In genomic region chr13:111343186-111343805, GRCh38 we compare ENCODE assay signal across 24 cellular contexts. TPM values are rescaled to one million over a fixed set of nuclear protein-coding genes. Genes with fewer than 3 reads are reported as not detected.
DNase-seq lines count a peak whose midpoint lies in the region; ATAC-seq, FAIRE-seq and TF ChIP-seq lines count a peak whose summit lies in the region.
"Had no signal": no experiment of that assay in that cellular context is flagged by ENCODE, and none has a peak within 500 bp of the region (broad histone marks: within the 10 kb centered on the region; RNA-seq: fewer than 3 reads in every experiment).

No MANE protein-coding gene starts in this region.

- H3K9ac ChIP-seq in H1 (replicated peaks in 1 of 4; ENCODE audit: extremely low read depth in 1 of 4, low read depth in 3 of 4, low read length in 3 of 4), result no peak overlapping the region

- no peak overlapping the region for H3K23ac ChIP-seq in H1 (ENCODE audit: insufficient read length)

- no peak for ATAC-seq in lung (ENCODE audit: insufficient read depth, low FRiP score)
- ATAC-seq: GM12878, Right ventricle myocardium inferior had no signal

- POLR2A ChIA-PET in H1 (lab: Charles Lee; ENCODE audit: partially characterized antibody), result no interaction called here

- H3K4me3 ChIP-seq in left ventricle myocardium inferior, result no peak overlapping the region
- no peak overlapping the region for H3K4me3 ChIP-seq in H1 (ENCODE audit: extremely low read depth in 1 of 4, insufficient read depth in 2 of 4, low read depth in 3 of 4, low read length in 4 of 4)
- H3K4me3 ChIP-seq in lung, result no peak overlapping the region
- H3K4me3 ChIP-seq in vagina, result no peak overlapping the region
- H3K4me3 ChIP-seq in uterus, result no peak overlapping the region
- H3K4me3 ChIP-seq: GM12878, SJSA1 had no signal

- H3K9me3 ChIP-seq in left ventricle myocardium inferior (replicated peaks) (no peaks in the 10 kb centered on the region), H1 (ENCODE audit: insufficient read depth in 2 of 2, low read depth in 1 of 2, low read length in 1 of 2) (no peaks in the 10 kb centered on the region; a peak in 1 of 4 replicates), lung (ENCODE audit: control insufficient read depth in 2 of 2, insufficient read depth in 1 of 2, low read length in 1 of 2) (no peaks in the 10 kb centered on the region), vagina (no peaks in the 10 kb centered on the region), uterus (no peaks in the 10 kb centered on the region)

- CTCF ChIA-PET in H1 (lab: Charles Lee; ENCODE audit: partially characterized antibody), result no interaction called here

- H3K79me2 ChIP-seq in H1 (ENCODE audit: control insufficient read depth in 1 of 2, insufficient read depth in 2 of 2, low read length in 2 of 2), result no peaks in the 10 kb centered on the region

- H2AK5ac ChIP-seq in H1 (ENCODE audit: low read depth, low read length), result no peak overlapping the region

- H3K18ac ChIP-seq in H1 (ENCODE audit: extremely low read depth, low read length), result no peak overlapping the region

- H4K20me1 ChIP-seq in H1 (replicated peaks in 1 of 2; ENCODE audit: control insufficient read depth in 1 of 2, insufficient read depth in 2 of 2, low read length in 2 of 2), result no peaks in the 10 kb centered on the region

- no peak overlapping the region for H2BK12ac ChIP-seq in H1 (ENCODE audit: low read depth, low read length)

- no peaks in the 10 kb centered on the region for H3K27me3 ChIP-seq in left ventricle myocardium inferior (ENCODE audit: low read depth)
- no peaks in the 10 kb centered on the region for H3K27me3 ChIP-seq in H1 (replicated peaks in 1 of 4; ENCODE audit: control insufficient read depth in 3 of 4, extremely low read depth in 1 of 4, insufficient read depth in 3 of 4, low read length in 3 of 4)
- no peaks in the 10 kb centered on the region for H3K27me3 ChIP-seq in lung (ENCODE audit: control insufficient read depth, insufficient read depth)
- no peaks in the 10 kb centered on the region for H3K27me3 ChIP-seq in vagina
- H3K27me3 ChIP-seq in uterus, result no peaks in the 10 kb centered on the region

- H3K23me2 ChIP-seq in H1 (ENCODE audit: low read depth, low read length), result no peaks in the 10 kb centered on the region

- no peak for TF ChIP-seq CTCF in left ventricle myocardium inferior (IDR thresholded peaks at IDR 0.05; ENCODE audit: borderline replicate concordance)
- TF ChIP-seq CTCF in H1 (IDR thresholded peaks at IDR 0.05; ENCODE audit: control extremely low read depth in 1 of 3, insufficient read depth in 1 of 3, low read depth in 1 of 3, low read length in 3 of 3), result no peak
- TF ChIP-seq CTCF in lung (IDR thresholded peaks at IDR 0.05; ENCODE audit: control extremely low read depth, extremely low read depth), result no peak
- no peak for TF ChIP-seq CTCF in vagina (IDR thresholded peaks at IDR 0.05)
- TF ChIP-seq CTCF in uterus (IDR thresholded peaks at IDR 0.05), result no peak

- no peak overlapping the region for H2BK20ac ChIP-seq in H1 (ENCODE audit: low read length)

- intact Hi-C loops in cardiac septum (cut with DNase I), result no loop called here
- intact Hi-C loops in left ventricle myocardium inferior (cut with micrococcal nuclease), result no loop called here
- intact Hi-C loops in vagina (cut with DNase I), result no loop called here
- intact Hi-C loops in uterus (cut with DNase I; ENCODE audit: low total_unique reads), result no loop called here

- 0 out of 2 replicates have a peak overlapping the region, but pooled peaks have one; percentile 18 for H4K8ac ChIP-seq in H1 (ENCODE audit: extremely low read depth, insufficient read depth, low read length)

- H4K91ac ChIP-seq in H1 (replicated peaks; ENCODE audit: insufficient read length, low read length), result no peak overlapping the region

- no peak for TF ChIP-seq EP300 in H1 (IDR thresholded peaks at IDR 0.05; ENCODE audit: borderline replicate concordance in 1 of 2, low read depth in 2 of 2, low read length in 2 of 2)

- H3K4me2 ChIP-seq in H1 (ENCODE audit: insufficient read depth in 1 of 2, low read depth in 2 of 2, low read length in 2 of 2), result no peak overlapping the region

- WGBS in H1 (ENCODE audit: extremely low coverage in 1 of 2, insufficient coverage in 1 of 2, insufficient read length in 1 of 2, insufficient replicate concordance in 2 of 2, low coverage in 1 of 2, low lambda C conversion rate in 2 of 2, missing lambda C conversion rate in 1 of 2), 2 experiments, result 80% methylated on average over 11 of the region's 11 CpGs; no CpG with 5 or more reads in 1 of the 2 experiments
- whole genome bisulfite sequencing in lung, 2 donors, result 80 to 86% methylated on average over 11 of the region's 11 CpGs

- no peak overlapping the region for H2BK120ac ChIP-seq in H1 (replicated peaks; ENCODE audit: low read depth, low read length)

- no peak for TF ChIP-seq RAD21 in H1 (IDR thresholded peaks at IDR 0.05 in 1 of 2, conservative IDR thresholded peaks at IDR 0.05 in 1 of 2; ENCODE audit: low read depth in 2 of 2, low read length in 2 of 2)

- no peak overlapping the region for H2AFZ ChIP-seq in H1 (ENCODE audit: low read length)

- DNase-seq in cardiac septum (ENCODE audit: low spot score), result peak; percentile 43
- no peak for DNase-seq in left ventricle myocardium inferior
- no peak for DNase-seq in H1 (ENCODE audit: low read depth in 1 of 2, low spot score in 2 of 2)
- DNase-seq in lung (ENCODE audit: low spot score), result peak; percentile 26
- peak; percentile 56 to 74 for DNase-seq in vagina (ENCODE audit: extremely low spot score in 2 of 2)
- DNase-seq in uterus, result no peak
- DNase-seq in T-helper 1 cell, result no peak
- no peak for DNase-seq in OCI-M2 (lab: John Stamatoyannopoulos, UW; ENCODE audit: unreplicated experiment)
- DNase-seq: AML-193, C1 segment of cervical spinal cord, DMS79 treated with DMSO at 0.1 percent for 48 hours, HCEC 1CT, NCI-H1417, NCI-H1694 treated with DMSO at 0.1 percent for 48 hours, NCI-H2081 treated with DMSO at 0.1 percent for 48 hours, NCI-H2171 treated with DMSO at 0.1 percent for 48 hours, NCI-H524 treated with DMSO at 0.1 percent for 48 hours, OCI-M1 had no signal

- H2BK5ac ChIP-seq in H1 (ENCODE audit: low read depth, low read length), result no peak overlapping the region

- H3K36me3 ChIP-seq in left ventricle myocardium inferior, result no peaks in the 10 kb centered on the region
- no peaks in the 10 kb centered on the region for H3K36me3 ChIP-seq in H1 (ENCODE audit: control insufficient read depth in 2 of 4, insufficient read depth in 4 of 4, low read length in 3 of 4)
- no peaks in the 10 kb centered on the region for H3K36me3 ChIP-seq in lung (ENCODE audit: control insufficient read depth in 2 of 2, insufficient read depth in 2 of 2, low read length in 2 of 2)
- H3K36me3 ChIP-seq in vagina, result no peaks in the 10 kb centered on the region
- H3K36me3 ChIP-seq in uterus, result no peaks in the 10 kb centered on the region
- H3K36me3 ChIP-seq: SJSA1 had no signal

- no peak overlapping the region for H3K27ac ChIP-seq in left ventricle myocardium inferior (replicated peaks)
- no peak overlapping the region for H3K27ac ChIP-seq in H1 (ENCODE audit: low read depth, low read length)
- H3K27ac ChIP-seq in lung (ENCODE audit: low read depth in 1 of 2, low read length in 1 of 2), result no peak overlapping the region
- H3K27ac ChIP-seq in vagina, result no peak overlapping the region
- H3K27ac ChIP-seq in uterus, result no peak overlapping the region
- H3K27ac ChIP-seq: SJSA1 had no signal

- TF ChIP-seq POLR2A in H1 (IDR thresholded peaks at IDR 0.05; ENCODE audit: control extremely low read depth in 1 of 2, low read depth in 2 of 2, low read length in 2 of 2), result no peak
- no peak for TF ChIP-seq POLR2A in vagina (IDR thresholded peaks at IDR 0.05)
- no peak for TF ChIP-seq POLR2A in uterus (IDR thresholded peaks at IDR 0.05)

- no peak overlapping the region for H3K56ac ChIP-seq in H1 (replicated peaks; ENCODE audit: insufficient read length, low read depth, low read length)

- H3K4me1 ChIP-seq in left ventricle myocardium inferior (no peaks in the 10 kb centered on the region), H1 (replicated peaks in 1 of 4; ENCODE audit: control insufficient read depth in 3 of 4, insufficient read depth in 4 of 4, low read length in 3 of 4) (peaks cover 0 to 5% (median 2%) of the 10 kb centered on the region in 4 experiments; a peak in 4 of 7 replicates), lung (ENCODE audit: control insufficient read depth in 2 of 2, insufficient read depth in 2 of 2, low read length in 2 of 2) (no peaks in the 10 kb centered on the region), vagina (no peaks in the 10 kb centered on the region), uterus (no peaks in the 10 kb centered on the region)
- H3K4me1 ChIP-seq: SJSA1 had no signal

- no peak for FAIRE-seq in H1 (lab: Jason Lieb, UNC)
- FAIRE-seq: GM12878 had no signal

- no peak overlapping the region for H2BK15ac ChIP-seq in H1 (ENCODE audit: low read length)

- no peak overlapping the region for H3K14ac ChIP-seq in H1 (ENCODE audit: insufficient read length)

- H4K5ac ChIP-seq in H1 (ENCODE audit: insufficient read length, low read depth, low read length), result no peak overlapping the region

- H3K4ac ChIP-seq in H1 (replicated peaks; ENCODE audit: insufficient read length, low read depth, low read length), result no peak overlapping the region

- no peaks in the 10 kb centered on the region for H3K79me1 ChIP-seq in H1 (ENCODE audit: low read depth, low read length)

TF ChIP-seq in H1, 55 proteins besides CTCF, POLR2A, EP300 and RAD21:
- no peak for TF ChIP-seq RFX5 (IDR thresholded peaks at IDR 0.05; ENCODE audit: borderline replicate concordance, low read depth, low read length)

RNA-seq across cellular contexts. Expression of gene TEX29, which starts 22.9 kb away (rescaled TPM):
- 0.70 TPM for total RNA-seq in cardiac septum
- total RNA-seq in left ventricle myocardium inferior, result not detected
- 1.1 TPM in 1 of 2 replicates, not detected in the other for total RNA-seq in H1 (2021; fragmentation: NEBNext Ultra II Directional; extraction: Animal tissue kit (Norgen Biotek cat#: 25700))
- 0.08 and 0.16 TPM in 2 replicates for polyA plus RNA-seq in H1 (2011; rRNA removed)
- 0.22 TPM for polyA plus RNA-seq in H1 (2011; cell fraction: cytosol; rRNA removed)
- polyA plus RNA-seq in H1 (2011; cell fraction: nucleus; rRNA removed), result 0.63 TPM
- 0.29 to 0.70 TPM in 2 of 4 replicates, not detected in the others for polyA plus RNA-seq in H1 (2012, experiment 1 of 2)
- not detected for polyA plus RNA-seq in H1 (2012, experiment 2 of 2)
- polyA plus RNA-seq in H1 (2013, experiment 1 of 2), result 0.16 TPM
- polyA plus RNA-seq in H1 (2013, experiment 2 of 2), result 0.17 TPM
- polyA minus RNA-seq in H1 (2011; rRNA and poly(A)+ RNA removed), result not detected in 2 replicates
- polyA minus RNA-seq in H1 (2011; cell fraction: cytosol; rRNA and poly(A)+ RNA removed), result not detected
- not detected for polyA minus RNA-seq in H1 (2011; cell fraction: nucleus; rRNA and poly(A)+ RNA removed)
- total RNA-seq in lung, result under 1 TPM in 1 of 2 donors, not detected in 1; 0.25 TPM
- polyA plus RNA-seq in lung, result under 1 TPM; 0.19 to 0.79 TPM
- total RNA-seq in vagina, result 2.9 TPM
- under 1 TPM in 1 of 4 donors, not detected in 3; 0.91 TPM for total RNA-seq in uterus
- total RNA-seq: A172, GM12878, M059J, Right ventricle myocardium inferior had no signal
- polyA plus RNA-seq: IgD-negative memory B cell had no signal

Comparison
In these comparisons a context has a peak if more than half of its experiments do, and no peak if none do; other contexts are left out.
1. DNase-seq: peak in cardiac septum (single experiment), lung (single experiment) and vagina (2 of 2); none in left ventricle myocardium inferior (single experiment), H1 (0 of 2), uterus (0 of 2), T-helper 1 cell (0 of 5) and OCI-M2 (single experiment).